ENCODE assay signal across 9 cellular contexts in the genomic region with DNA sequence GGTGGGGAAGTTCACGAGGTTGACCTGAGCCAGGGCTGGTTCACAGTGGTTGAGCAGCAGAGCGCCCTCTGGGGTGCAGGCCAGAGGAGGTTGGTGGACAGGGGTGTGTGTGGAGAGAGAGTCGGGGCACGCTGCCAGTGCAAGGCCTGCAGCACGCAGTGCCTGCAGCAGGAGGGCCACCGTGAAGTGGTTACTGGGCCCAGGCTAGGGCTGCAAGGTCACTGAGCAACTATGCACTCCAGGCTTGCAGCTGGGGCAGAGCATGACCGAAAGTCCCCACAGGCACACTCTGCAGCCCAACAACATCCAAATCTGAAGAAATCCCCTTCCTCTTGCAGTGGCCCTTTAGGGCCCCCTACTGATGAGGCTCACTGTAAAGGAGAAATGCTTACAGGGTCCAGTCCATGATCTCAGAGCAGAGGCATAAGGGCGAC.
DNase-seq lines count a peak whose midpoint lies in the region; ATAC-seq and TF ChIP-seq lines count a peak whose summit lies in the region.
"Had no signal": no experiment of that assay in that cellular context is flagged by ENCODE, and none has a peak within 500 bp of the region (broad histone marks: within the 10 kb centered on the region; RNA-seq: fewer than 3 reads in every experiment).

No MANE protein-coding gene starts in this region.

- peaks cover 4% of the 10 kb centered on the region for H3K4me1 Mint-ChIP-seq in activated naive CD8-positive, alpha-beta T cell treated with anti-CD3 and anti-CD28 coated beads, Interleukin-2, amount 50 U/mL, for 24 hours
- H3K4me1 Mint-ChIP-seq in effector memory CD8-positive, alpha-beta T cell (ENCODE audit: low read depth in 2 of 2): peaks cover 11 to 14% of the 10 kb centered on the region in 2 donors

- H3K27ac Mint-ChIP-seq in activated naive CD8-positive, alpha-beta T cell treated with anti-CD3 and anti-CD28 coated beads, Interleukin-2, amount 50 U/mL, for 24 hours: no peak overlapping the region
- peak overlapping the region in 1 of 2 donors; percentile 55 for H3K27ac Mint-ChIP-seq in effector memory CD8-positive, alpha-beta T cell

- H3K4me3 ChIP-seq in lower lobe of right lung (no peak overlapping the region), suprapubic skin (no peak overlapping the region)

- ATAC-seq in HG02870 (IDR thresholded peaks at IDR 0.05; ENCODE audit: unreplicated experiment) (peak; percentile 69), lower lobe of right lung (peak; percentile 47 to 63)
- peak; percentile 36 for ATAC-seq in activated naive CD8-positive, alpha-beta T cell treated with anti-CD3 and anti-CD28 coated beads, Interleukin-2, amount 50 U/mL, for 24 hours
- ATAC-seq in effector memory CD8-positive, alpha-beta T cell (replicated peaks): no peak

- WGBS in suprapubic skin: 87% methylated on average over 8 of the region's 8 CpGs

- no peak for DNase-seq in activated naive CD8-positive, alpha-beta T cell treated with anti-CD3 and anti-CD28 coated beads, Interleukin-2, amount 50 U/mL, for 24 hours
- DNase-seq in lower lobe of right lung (peak; percentile 61), suprapubic skin (ENCODE audit: low spot score in 2 of 2) (no peak), NCI-H774 (lab: John Stamatoyannopoulos, UW) (no peak)
- no peak for DNase-seq in stimulated activated CD8-positive, alpha-beta memory T cell treated with anti-CD3 and anti-CD28 coated beads, Interleukin-4, amount 100 ng/mL, for 48 hours
- no peak for DNase-seq in effector memory CD8-positive, alpha-beta T cell
- DNase-seq: NCI-H1105 treated with DMSO at 0.1 percent for 48 hours had no signal

- no peaks in the 10 kb centered on the region for H3K27me3 Mint-ChIP-seq in activated naive CD8-positive, alpha-beta T cell treated with anti-CD3 and anti-CD28 coated beads, Interleukin-2, amount 50 U/mL, for 24 hours
- H3K27me3 Mint-ChIP-seq in effector memory CD8-positive, alpha-beta T cell: no peaks in the 10 kb centered on the region

- TF ChIP-seq POLR2A in suprapubic skin (IDR thresholded peaks at IDR 0.05): no peak

- TF ChIP-seq EP300 in suprapubic skin (IDR thresholded peaks at IDR 0.05): no peak

- H3K36me3 ChIP-seq in lower lobe of right lung (peaks cover 19% of the 10 kb centered on the region), suprapubic skin (no peaks in the 10 kb centered on the region)

- no peaks in the 10 kb centered on the region for H3K27me3 ChIP-seq in lower lobe of right lung (ENCODE audit: low read depth)
- no peaks in the 10 kb centered on the region for H3K27me3 ChIP-seq in suprapubic skin

- TF ChIP-seq CTCF in GM12872 (IDR thresholded peaks at IDR 0.05; ENCODE audit: insufficient read depth, low read depth, low read length) (peak; percentile 40), lower lobe of right lung (IDR thresholded peaks at IDR 0.05) (no peak), suprapubic skin (IDR thresholded peaks at IDR 0.05) (no peak)

- no peak overlapping the region for H3K4me3 Mint-ChIP-seq in activated naive CD8-positive, alpha-beta T cell treated with anti-CD3 and anti-CD28 coated beads, Interleukin-2, amount 50 U/mL, for 24 hours
- H3K4me3 Mint-ChIP-seq in effector memory CD8-positive, alpha-beta T cell: no peak overlapping the region

- intact Hi-C loops in lower lobe of right lung (cut with DNase I): no loop called here

- H3K9me3 Mint-ChIP-seq in activated naive CD8-positive, alpha-beta T cell treated with anti-CD3 and anti-CD28 coated beads, Interleukin-2, amount 50 U/mL, for 24 hours: no peaks in the 10 kb centered on the region
- H3K9me3 Mint-ChIP-seq in effector memory CD8-positive, alpha-beta T cell: no peaks in the 10 kb centered on the region

- peaks cover 7% of the 10 kb centered on the region for H3K36me3 Mint-ChIP-seq in activated naive CD8-positive, alpha-beta T cell treated with anti-CD3 and anti-CD28 coated beads, Interleukin-2, amount 50 U/mL, for 24 hours (ENCODE audit: low read depth)
- peaks cover 52% of the 10 kb centered on the region for H3K36me3 Mint-ChIP-seq in effector memory CD8-positive, alpha-beta T cell (ENCODE audit: insufficient read depth)

- H3K4me1 ChIP-seq in lower lobe of right lung (peaks cover 5% of the 10 kb centered on the region), suprapubic skin (peaks cover 7% of the 10 kb centered on the region)

- H3K9me3 ChIP-seq in lower lobe of right lung: no peaks in the 10 kb centered on the region
- no peaks in the 10 kb centered on the region for H3K9me3 ChIP-seq in suprapubic skin

- H3K27ac ChIP-seq in lower lobe of right lung: no peak overlapping the region
- H3K27ac ChIP-seq in suprapubic skin: no peak overlapping the region
